ENCODE assay signal across 20 cellular contexts in the genomic region with DNA sequence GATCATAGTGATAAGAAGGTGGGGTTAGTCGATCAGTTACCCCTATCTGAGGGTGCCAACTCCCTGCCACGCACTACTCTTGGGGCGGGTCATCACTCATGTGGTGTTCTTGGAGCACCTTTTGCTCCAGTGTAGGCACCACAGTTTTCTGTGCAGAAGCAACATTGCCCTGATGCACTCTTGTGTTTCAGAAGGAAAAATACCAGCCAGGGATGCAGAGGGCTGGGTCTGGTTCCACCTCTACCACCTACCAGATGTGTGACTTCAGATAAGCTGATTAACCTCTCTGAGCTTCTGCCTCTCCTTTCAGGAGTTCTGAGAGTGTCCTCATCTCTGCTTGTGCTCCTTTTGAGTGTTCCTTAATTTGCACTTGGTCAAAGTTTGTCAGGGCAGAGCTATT. TPM values are rescaled to one million over a fixed set of nuclear protein-coding genes. Genes with fewer than 3 reads are reported as not detected.
"Had no signal": no experiment of that assay in that cellular context is flagged by ENCODE, and none has a peak within 500 bp of the region (broad histone marks: within the 10 kb centered on the region; RNA-seq: fewer than 3 reads in every experiment).

No MANE protein-coding gene starts in this region.

- H3K9ac ChIP-seq: SK-N-SH had no signal

- DNase-seq: IMR-90, Karpas-422, KG1, MG63, NCI-H1092 treated with DMSO at 0.1 percent for 48 hours, NCI-H1417, NCI-H146, NCI-H187, NCI-H2029, NCI-H2081 treated with DMSO at 0.1 percent for 48 hours, NCI-H2171, NCI-H226, NCI-H446, NCI-H510A, NCI-H526, Right ventricle myocardium superior, RPMI8226, SK-N-SH, SW 1271 had no signal

- H3K9me3 ChIP-seq: MG63, SK-N-SH had no signal

- H3K4me3 ChIP-seq: MG63 had no signal

- H3K36me3 ChIP-seq: MG63 had no signal

- H3K27me3 ChIP-seq: MG63 had no signal

RNA-seq across cellular contexts. Expression of gene PROM1, which starts 29.9 kb away (rescaled TPM):
- total RNA-seq: HT1080, IMR-90 had no signal
